ENCODE assay signal across 8 cellular contexts in the genomic region with DNA sequence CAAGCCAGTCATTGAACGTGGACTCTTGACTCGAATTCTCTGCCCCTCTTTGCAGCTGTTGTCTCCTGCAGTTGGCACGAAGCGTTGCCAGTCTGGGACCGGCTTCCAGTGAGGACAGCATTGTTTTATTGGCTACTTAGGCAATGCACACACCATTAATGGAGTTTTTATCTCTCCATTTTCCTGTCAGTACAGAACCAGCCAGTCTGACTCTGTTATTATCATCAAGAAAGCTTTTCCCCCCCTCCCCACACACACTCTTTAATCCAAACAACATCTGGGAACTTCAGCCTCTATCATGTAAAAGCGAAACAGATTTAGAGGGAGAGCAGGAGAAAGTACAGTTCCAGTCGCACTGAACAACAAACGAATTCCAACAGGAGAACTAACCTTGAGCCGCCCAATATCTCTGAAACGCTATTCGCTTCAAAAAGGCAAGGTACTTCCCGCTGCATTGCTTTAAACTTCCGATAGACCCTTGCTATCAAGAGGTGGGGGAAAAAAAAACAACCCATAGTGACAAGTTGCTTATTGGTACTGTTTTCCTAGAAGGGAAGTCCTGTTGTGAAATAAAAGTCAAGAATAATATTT. TPM values are rescaled to one million over a fixed set of nuclear protein-coding genes. Genes with fewer than 3 reads are reported as not detected.
DNase-seq lines count a peak whose midpoint lies in the region; ATAC-seq and TF ChIP-seq lines count a peak whose summit lies in the region.

No MANE protein-coding gene starts in this region.

- intact Hi-C loops in heart left ventricle (cut with DNase I) (loop anchor here in 5 of 10 donors (5.0 kb wide), 4 partner anchors 34 to 51 kb away; no protein-coding TSS in a partner anchor), gastrocnemius medialis (cut with DNase I; ENCODE audit: low total_unique reads) (loop anchor here (2.0 kb wide), 2 partner anchors 39 to 47 kb away; partner anchors contain the start of gene ACVR1)

- ATAC-seq in heart left ventricle (peak; percentile 23 to 56 (median 40)), gastrocnemius medialis (peak; percentile 50 to 73), GM18519 (IDR thresholded peaks at IDR 0.05; ENCODE audit: low FRiP score, unreplicated experiment) (no peak)

- H3K27ac Mint-ChIP-seq in T-helper 2 cell treated with Interferon-gamma antibody and Interleukin-4, amounts not matched to agents 5 μg/mL and 100 μg/mL, for 36 hours, result peak overlapping the region; percentile 10

- peaks cover 44% of the 10 kb centered on the region for H3K4me1 Mint-ChIP-seq in T-helper 2 cell treated with Interferon-gamma antibody and Interleukin-4, amounts not matched to agents 5 μg/mL and 100 μg/mL, for 36 hours (ENCODE audit: low read depth)

- in situ Hi-C loops in gastrocnemius medialis (cut with MboI; ENCODE audit: low sequenced_read_pairs in 4 of 4), result no loop called here

- peak overlapping the region; percentile 58 for H3K4me3 Mint-ChIP-seq in T-helper 2 cell treated with Interferon-gamma antibody and Interleukin-4, amounts not matched to agents 5 μg/mL and 100 μg/mL, for 36 hours

- no peak for DNase-seq in T-helper 2 cell treated with Interferon-gamma antibody and Interleukin-4, amounts not matched to agents 5 μg/mL and 100 μg/mL, for 36 hours (ENCODE audit: low spot score)
- DNase-seq in T-helper 2 cell (no peak), SW480 (ENCODE audit: low spot score) (peak; percentile 31), heart left ventricle (peak in 4 of 5 donors; percentile 25 to 55 (median 40)), gastrocnemius medialis (peak; percentile 69 to 88), RPMI8226 (no peak), GM20000 (ENCODE audit: low spot score) (no peak)

- H3K9me3 ChIP-seq in heart left ventricle (no peaks in the 10 kb centered on the region), gastrocnemius medialis (no peaks in the 10 kb centered on the region)

- 4 to 12% (median 6%) methylated on average over 13 of the region's 13 CpGs for WGBS in heart left ventricle, 4 donors

- no peaks in the 10 kb centered on the region for H3K9me3 Mint-ChIP-seq in T-helper 2 cell treated with Interferon-gamma antibody and Interleukin-4, amounts not matched to agents 5 μg/mL and 100 μg/mL, for 36 hours

- H3K4me1 ChIP-seq in heart left ventricle (peaks cover 22 to 79% (median 64%) of the 10 kb centered on the region in 12 donors), gastrocnemius medialis (peaks cover 66 to 84% of the 10 kb centered on the region in 2 donors)

- H3K27me3 Mint-ChIP-seq in T-helper 2 cell treated with Interferon-gamma antibody and Interleukin-4, amounts not matched to agents 5 μg/mL and 100 μg/mL, for 36 hours (ENCODE audit: low read depth), result no peaks in the 10 kb centered on the region

- H3K27me3 ChIP-seq in heart left ventricle, result no peaks in the 10 kb centered on the region
- H3K27me3 ChIP-seq in gastrocnemius medialis, result no peaks in the 10 kb centered on the region

- H3K36me3 Mint-ChIP-seq in T-helper 2 cell treated with Interferon-gamma antibody and Interleukin-4, amounts not matched to agents 5 μg/mL and 100 μg/mL, for 36 hours (ENCODE audit: low read depth), result peaks cover 15% of the 10 kb centered on the region

- H3K4me3 ChIP-seq in heart left ventricle (peak overlapping the region in 11 of 12 donors; percentile 1 to 52 (median 41)), gastrocnemius medialis (peak overlapping the region; percentile 50 to 62 (median 55))

- TF ChIP-seq POLR2A in heart left ventricle (IDR thresholded peaks at IDR 0.05), result no peak
- TF ChIP-seq POLR2A in gastrocnemius medialis (IDR thresholded peaks at IDR 0.05), result no peak

- no peaks in the 10 kb centered on the region for H3K36me3 ChIP-seq in heart left ventricle
- no peaks in the 10 kb centered on the region for H3K36me3 ChIP-seq in gastrocnemius medialis

- TF ChIP-seq CTCF in heart left ventricle (IDR thresholded peaks at IDR 0.05), result no peak
- no peak for TF ChIP-seq CTCF in gastrocnemius medialis (IDR thresholded peaks at IDR 0.05 in 4 of 5, conservative IDR thresholded peaks at IDR 0.05 in 1 of 5)
- TF ChIP-seq CTCF in GM20000 (IDR thresholded peaks at IDR 0.05; ENCODE audit: extremely low read depth, missing control alignments), result no peak

- H3K27ac ChIP-seq in heart left ventricle (peak overlapping the region; percentile 26 to 93 (median 79)), gastrocnemius medialis (peak overlapping the region; percentile 83 to 91 (median 90))

RNA-seq across cellular contexts. Expression of gene ACVR1, which starts 38.2 kb away (rescaled TPM):
- total RNA-seq in heart left ventricle, result 10 to 100 TPM; 15.3 to 37.6 (median 23.9) TPM
- polyA plus RNA-seq in heart left ventricle, result 10 to 100 TPM in 1 of 2 donors, 1 to 10 TPM in 1; 5.6 to 26.3 TPM
- 10 to 100 TPM; 10.8 to 18.4 (median 12.2) TPM for total RNA-seq in gastrocnemius medialis

Comparison
In these comparisons a context has a peak if more than half of its experiments do, and no peak if none do; other contexts are left out.
1. DNase-seq: peak in SW480 (single experiment), heart left ventricle (4 of 5) and gastrocnemius medialis (2 of 2); none in T-helper 2 cell treated with Interferon-gamma antibody and Interleukin-4, amounts not matched to agents 5 μg/mL and 100 μg/mL, for 36 hours (single experiment), T-helper 2 cell (0 of 5), RPMI8226 (single experiment) and GM20000 (single experiment).